Comparison of ENCODE assay signal across 23 cellular contexts in the genomic region with DNA sequence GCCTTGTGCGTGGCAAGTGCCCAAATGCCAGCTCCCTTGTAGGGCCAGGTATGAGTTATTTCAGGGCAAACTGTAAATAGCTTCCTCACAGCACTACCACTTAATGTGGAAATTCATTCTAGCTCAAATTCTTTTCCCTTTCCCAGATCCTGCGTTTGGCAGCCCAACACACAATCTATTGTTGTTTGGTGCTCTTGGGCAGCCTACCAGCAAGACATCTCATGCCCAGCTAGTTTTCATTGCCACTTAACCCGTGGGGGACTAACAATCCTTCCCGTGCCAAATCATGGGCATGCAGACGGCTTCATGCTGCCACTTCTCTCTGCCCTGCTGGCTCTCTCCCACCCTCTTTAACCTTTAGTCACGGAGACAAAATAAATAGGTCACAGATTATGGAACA.
DNase-seq lines count a peak whose midpoint lies in the region; ATAC-seq, FAIRE-seq and TF ChIP-seq lines count a peak whose summit lies in the region.
"Had no signal": no experiment of that assay in that cellular context is flagged by ENCODE, and none has a peak within 500 bp of the region (broad histone marks: within the 10 kb centered on the region; RNA-seq: fewer than 3 reads in every experiment).

No MANE protein-coding gene starts in this region.

- H3K4me2 ChIP-seq in astrocyte (ENCODE audit: low read length) = no peak overlapping the region

- H3K9me3 Mint-ChIP-seq in astrocyte (ENCODE audit: unreplicated experiment) = peaks cover 14% of the 10 kb centered on the region

- FAIRE-seq in astrocyte (lab: Jason Lieb, UNC) = no peak
- FAIRE-seq: frontal cortex, GM19239 had no signal

- intact Hi-C loops in mucosa of descending colon (cut with DNase I, micrococcal nuclease) = no loop called here

- no peaks in the 10 kb centered on the region for H3K36me3 Mint-ChIP-seq in astrocyte (ENCODE audit: low read depth, unreplicated experiment)
- H3K36me3 Mint-ChIP-seq: type B pancreatic cell had no signal

- no peaks in the 10 kb centered on the region for H3K4me1 Mint-ChIP-seq in astrocyte (ENCODE audit: low read depth, unreplicated experiment)

- no peaks in the 10 kb centered on the region for H4K20me1 ChIP-seq in astrocyte (ENCODE audit: insufficient read depth, low read length)

- H3K4me1 ChIP-seq in astrocyte (ENCODE audit: insufficient read depth, low read length) (no peaks in the 10 kb centered on the region), mucosa of descending colon (ENCODE audit: low read depth) (no peaks in the 10 kb centered on the region)
- H3K4me1 ChIP-seq: SJCRH30 had no signal

- ATAC-seq in HG03378 (IDR thresholded peaks at IDR 0.05; ENCODE audit: unreplicated experiment) = no peak
- ATAC-seq in GM18909 (IDR thresholded peaks at IDR 0.05; ENCODE audit: poor library complexity, unreplicated experiment) = no peak
- no peak for ATAC-seq in mucosa of descending colon
- ATAC-seq: HCT116, left ventricle myocardium superior had no signal

- H3K27me3 Mint-ChIP-seq in astrocyte (ENCODE audit: low read depth, unreplicated experiment) = no peaks in the 10 kb centered on the region
- H3K27me3 Mint-ChIP-seq: dendritic cell treated with granulocyte-macrophage colony-stimulating factor and Interleukin-4, amounts not matched to agents 40 ng/mL and 50 ng/mL, for 4 days; type B pancreatic cell had no signal

- no peak overlapping the region for H3K27ac ChIP-seq in astrocyte (ENCODE audit: low read depth, low read length)
- H3K27ac ChIP-seq: C4-2B, epithelial cell of prostate, SJCRH30 had no signal

- no peaks in the 10 kb centered on the region for H3K27me3 ChIP-seq in astrocyte (ENCODE audit: insufficient read depth, low read length)
- H3K27me3 ChIP-seq: SJCRH30 had no signal

- no peak overlapping the region for H3K4me3 ChIP-seq in astrocyte (ENCODE audit: insufficient read depth, low read depth, low read length)
- no peak overlapping the region for H3K4me3 ChIP-seq in mucosa of descending colon
- H3K4me3 ChIP-seq: SJCRH30 had no signal

- H3K9me3 ChIP-seq in astrocyte (ENCODE audit: insufficient read depth, low read depth, low read length) (no peaks in the 10 kb centered on the region), mucosa of descending colon (no peaks in the 10 kb centered on the region)
- H3K9me3 ChIP-seq: SJCRH30 had no signal

- peak overlapping the region; percentile 46 for H2AFZ ChIP-seq in astrocyte (ENCODE audit: low read depth, low read length)

- H3K27ac Mint-ChIP-seq in astrocyte (ENCODE audit: unreplicated experiment) = no peak overlapping the region
- H3K27ac Mint-ChIP-seq: dendritic cell treated with granulocyte-macrophage colony-stimulating factor and Interleukin-4, amounts not matched to agents 40 ng/mL and 50 ng/mL, for 4 days; type B pancreatic cell had no signal

- no peak overlapping the region for H3K9ac ChIP-seq in astrocyte (ENCODE audit: low read length)

- H3K79me2 ChIP-seq in astrocyte (ENCODE audit: insufficient read depth, low read length) = no peaks in the 10 kb centered on the region

- H3K36me3 ChIP-seq in astrocyte (ENCODE audit: insufficient read depth, low read length) (no peaks in the 10 kb centered on the region), mucosa of descending colon (ENCODE audit: low read depth) (no peaks in the 10 kb centered on the region)
- H3K36me3 ChIP-seq: SJCRH30 had no signal

- no peak for TF ChIP-seq CTCF in astrocyte (IDR thresholded peaks at IDR 0.05; ENCODE audit: insufficient read depth, low read depth, low read length)
- no peak for TF ChIP-seq CTCF in mucosa of descending colon (IDR thresholded peaks at IDR 0.05)

- H3K4me3 Mint-ChIP-seq in astrocyte (ENCODE audit: unreplicated experiment) = no peak overlapping the region
- H3K4me3 Mint-ChIP-seq: dendritic cell treated with granulocyte-macrophage colony-stimulating factor and Interleukin-4, amounts not matched to agents 40 ng/mL and 50 ng/mL, for 4 days; type B pancreatic cell had no signal

- DNase-seq in NCI-H345 (lab: John Stamatoyannopoulos, UW) (peak; percentile 27), NCI-H345 treated with DMSO at 0.1 percent for 48 hours (lab: John Stamatoyannopoulos, UW; ENCODE audit: unreplicated experiment) (no peak), astrocyte (ENCODE audit: low read depth) (no peak), midbrain (lab: John Stamatoyannopoulos, UW) (peak; percentile 54), mucosa of descending colon (no peak), NCI-H526 treated with DMSO at 0.1 percent for 48 hours (lab: John Stamatoyannopoulos, UW) (no peak)
- DNase-seq: 8988T; activated effector memory CD4-positive, alpha-beta T cell treated with anti-CD3 and anti-CD28 coated beads, Interleukin-2, amount 50 U/mL, for 16 hours; left ventricle myocardium superior; NCI-H1417 treated with DMSO at 0.1 percent for 48 hours; NCI-H510A treated with DMSO at 0.1 percent for 48 hours; OCI-M1; SJCRH30; stimulated activated CD4-positive, alpha-beta T cell treated with anti-CD3 and anti-CD28 coated beads, Interleukin-12 subunit alpha, Interleukin-12 subunit beta, amount 100 ng/mL, for 4 hours had no signal

Comparison
In these comparisons a context has a peak if more than half of its experiments do, and no peak if none do; other contexts are left out.
1. DNase-seq: peak in NCI-H345 (single experiment) and midbrain (single experiment); none in NCI-H345 treated with DMSO at 0.1 percent for 48 hours (single experiment), astrocyte (single experiment), mucosa of descending colon (0 of 3) and NCI-H526 treated with DMSO at 0.1 percent for 48 hours (single experiment).